9 cellular contexts compared by ENCODE assay signal in genomic region chr4:7964890-7965662, GRCh38. TPM values are rescaled to one million over a fixed set of nuclear protein-coding genes. Genes with fewer than 3 reads are reported as not detected.
DNase-seq lines count a peak whose midpoint lies in the region; ATAC-seq and TF ChIP-seq lines count a peak whose summit lies in the region.
"Had no signal": no experiment of that assay in that cellular context is flagged by ENCODE, and none has a peak within 500 bp of the region (broad histone marks: within the 10 kb centered on the region; RNA-seq: fewer than 3 reads in every experiment).

No MANE protein-coding gene starts in this region.

- DNase-seq in A172 (ENCODE audit: low spot score) (peak; percentile 87), Kasumi-1 (lab: John Stamatoyannopoulos, UW) (peak; percentile 27 to 60), cardiac fibroblast (ENCODE audit: low read depth in 2 of 2) (peak; percentile 81 to 91), lung microvascular endothelial cell (ENCODE audit: low read depth in 2 of 2) (peak; percentile 69 to 91), amniotic stem cell (lab: John Stamatoyannopoulos, UW) (no peak), LoVo (ENCODE audit: low spot score) (no peak), ecto neural progenitor cell (ENCODE audit: low spot score) (no peak)
- DNase-seq: activated naive CD8-positive, alpha-beta T cell treated with anti-CD3 and anti-CD28 coated beads, Interleukin-2, amount 10 ng/mL, durations not matched to agents 7 days and 5 days had no signal

- no peak for TF ChIP-seq CTCF in cardiac fibroblast (IDR thresholded peaks at IDR 0.05; ENCODE audit: low read depth, low read length)

- H3K4me3 ChIP-seq in cardiac fibroblast (replicated peaks in 1 of 2; ENCODE audit: low read depth in 2 of 2, low read length in 2 of 2) = no peak overlapping the region

- ATAC-seq in HG02885 (IDR thresholded peaks at IDR 0.05; ENCODE audit: poor library complexity, unreplicated experiment) = no peak

RNA-seq across cellular contexts. Expression of gene AFAP1, which starts 25.4 kb away (rescaled TPM):
- 29.9 and 32.9 TPM in 2 replicates for total RNA-seq in A172 (2014; rRNA removed; shearing (Covaris generic))
- 22.4 and 29.8 TPM in 2 replicates for total RNA-seq in lung microvascular endothelial cell

Comparison
In these comparisons a context has a peak if more than half of its experiments do, and no peak if none do; other contexts are left out.
1. DNase-seq: peak in A172 (single experiment), Kasumi-1 (2 of 2), cardiac fibroblast (2 of 2) and lung microvascular endothelial cell (2 of 2); none in amniotic stem cell (single experiment), LoVo (single experiment) and ecto neural progenitor cell (single experiment).